In genomic region chr10:46022978-46023702, GRCh38 we compare ENCODE assay signal across 1 cellular context.
TF ChIP-seq lines count a peak whose summit lies in the region.

No MANE protein-coding gene starts in this region.

TF ChIP-seq in HepG2, 621 proteins besides CTCF, POLR2A, EP300 and RAD21 (continued from another document and continues in another):
- TF ChIP-seq HMGXB4 (CRISPR knock-in tag; IDR thresholded peaks at IDR 0.05; ENCODE audit: borderline replicate concordance in 1 of 2, low read depth in 1 of 2) (peak; percentile 58 to 68; a peak in 3 of 4 replicates), ZNF30 (CRISPR knock-in tag; IDR thresholded peaks at IDR 0.05) (no peak), SKIL (CRISPR knock-in tag; IDR thresholded peaks at IDR 0.05; ENCODE audit: borderline replicate concordance) (peak; percentile 72; the same call in 1 of the 2 replicates), RNF219 (CRISPR knock-in tag; IDR thresholded peaks at IDR 0.05) (no peak), ZNF788 (CRISPR knock-in tag; IDR thresholded peaks at IDR 0.05; ENCODE audit: borderline replicate concordance) (peak; percentile 87), ZNF720 (CRISPR knock-in tag; IDR thresholded peaks at IDR 0.05) (no peak), MNT (IDR thresholded peaks at IDR 0.05) (peak; percentile 57), NR2F6 (IDR thresholded peaks at IDR 0.05) (peak; percentile 53), NR2F6 (CRISPR knock-in tag; IDR thresholded peaks at IDR 0.05) (peak; percentile 93), RELA (CRISPR knock-in tag; IDR thresholded peaks at IDR 0.05) (peak; percentile 66; the same call in 1 of the 2 replicates), HHEX (CRISPR knock-in tag; IDR thresholded peaks at IDR 0.05) (no peak), BCLAF1 (IDR thresholded peaks at IDR 0.05) (no peak), GABPB1 (CRISPR knock-in tag; IDR thresholded peaks at IDR 0.05) (peak; percentile 85), TEAD3 (CRISPR knock-in tag; optimal IDR thresholded peaks at IDR 0.05; ENCODE audit: borderline replicate concordance) (peak; percentile 66), HNF4A (CRISPR knock-in tag; IDR thresholded peaks at IDR 0.05) (peak; percentile 83), ZNF138 (CRISPR knock-in tag; IDR thresholded peaks at IDR 0.05; ENCODE audit: low read depth) (0 out of 2 replicates have a peak, but pooled peaks have one; percentile 79), MAFK (conservative IDR thresholded peaks at IDR 0.05 in 1 of 2, IDR thresholded peaks at IDR 0.05 in 1 of 2; ENCODE audit: low read length in 2 of 2) (no peak), MXD4 (CRISPR knock-in tag; IDR thresholded peaks at IDR 0.05) (peak; percentile 66; the same call in 1 of the 2 replicates), CHD2 (IDR thresholded peaks at IDR 0.05; ENCODE audit: low read depth, low read length) (no peak), ARNT (IDR thresholded peaks at IDR 0.05) (no peak), IRX3 (CRISPR knock-in tag; IDR thresholded peaks at IDR 0.05; ENCODE audit: borderline replicate concordance, low read depth) (no peak), CEBPB (IDR thresholded peaks at IDR 0.05; ENCODE audit: borderline replicate concordance, low read depth, low read length) (0 out of 2 replicates have a peak, but pooled peaks have one; percentile 1), AKNA (CRISPR knock-in tag; IDR thresholded peaks at IDR 0.05; ENCODE audit: borderline replicate concordance) (peak; percentile 77; the same call in 1 of the 2 replicates), ZHX1 (CRISPR knock-in tag; IDR thresholded peaks at IDR 0.05; ENCODE audit: low read depth) (no peak), IKZF4 (CRISPR knock-in tag; IDR thresholded peaks at IDR 0.05; ENCODE audit: borderline replicate concordance, low read depth, not compliant biosample characterization) (peak; percentile 92), ZNF34 (CRISPR knock-in tag; IDR thresholded peaks at IDR 0.05; ENCODE audit: borderline replicate concordance) (no peak), PAXIP1 (CRISPR knock-in tag; conservative IDR thresholded peaks at IDR 0.05) (peak; percentile 67), E2F5 (CRISPR knock-in tag; conservative IDR thresholded peaks at IDR 0.05) (no peak), ZNF589 (CRISPR knock-in tag; conservative IDR thresholded peaks at IDR 0.05) (no peak; the same call in 1 of the 2 replicates), ETV5 (CRISPR knock-in tag; IDR thresholded peaks at IDR 0.05; ENCODE audit: borderline replicate concordance) (peak; percentile 51; the same call in 1 of the 2 replicates), RXRB (CRISPR knock-in tag; IDR thresholded peaks at IDR 0.05; ENCODE audit: borderline replicate concordance) (peak; percentile 87), RCOR2 (CRISPR knock-in tag; IDR thresholded peaks at IDR 0.05) (no peak), ZNF224 (CRISPR knock-in tag; IDR thresholded peaks at IDR 0.05) (0 out of 2 replicates have a peak, but pooled peaks have one; percentile 59)
